In the genomic region with DNA sequence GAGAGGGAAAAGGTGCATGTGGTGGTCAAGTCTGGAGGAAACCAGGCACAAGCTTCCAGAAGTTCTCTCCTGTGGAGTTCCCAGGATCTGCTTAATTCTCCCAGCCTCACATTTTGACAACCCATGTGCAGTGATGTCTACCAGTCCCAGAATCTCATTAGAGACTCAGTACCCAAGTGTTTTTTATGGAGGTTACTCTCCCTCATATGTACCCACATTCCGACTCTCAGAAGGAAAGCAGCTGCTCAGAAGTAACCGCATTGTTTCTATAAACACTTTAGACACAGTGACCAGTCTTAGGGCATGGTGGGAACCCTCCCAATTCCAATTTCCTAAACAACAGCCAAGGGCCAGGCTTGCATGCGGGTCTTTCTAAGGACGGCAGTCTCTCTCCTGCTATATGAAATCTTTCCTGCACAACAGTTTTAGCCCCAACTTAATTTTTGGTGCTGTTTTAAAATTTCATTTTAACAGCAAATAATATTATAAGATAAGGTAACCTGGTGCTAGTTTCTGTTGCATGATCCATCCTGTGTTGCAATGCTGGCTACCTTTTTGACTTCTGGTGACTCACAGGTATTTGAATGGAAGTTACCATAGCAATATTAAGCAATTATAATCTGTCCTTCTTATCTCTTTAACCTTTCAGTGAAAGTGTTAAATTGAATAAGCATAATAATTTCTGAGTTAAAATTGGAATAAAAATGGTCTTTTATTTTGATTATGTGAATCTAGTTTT, we compare ENCODE assay signal across 7 cellular contexts. TPM values are rescaled to one million over a fixed set of nuclear protein-coding genes. Genes with fewer than 3 reads are reported as not detected.
"Had no signal": no experiment of that assay in that cellular context is flagged by ENCODE, and none has a peak within 500 bp of the region (broad histone marks: within the 10 kb centered on the region; RNA-seq: fewer than 3 reads in every experiment).

No MANE protein-coding gene starts in this region.

RNA-seq across cellular contexts. Expression of gene PROP1, which starts 15.9 kb away (rescaled TPM):
- total RNA-seq: GM23248, H4, H7, HepG2, HFFc6, HT1080 had no signal
- polyA plus RNA-seq: GM23248, HepG2, IgD-negative memory B cell had no signal
